In the genomic region with DNA sequence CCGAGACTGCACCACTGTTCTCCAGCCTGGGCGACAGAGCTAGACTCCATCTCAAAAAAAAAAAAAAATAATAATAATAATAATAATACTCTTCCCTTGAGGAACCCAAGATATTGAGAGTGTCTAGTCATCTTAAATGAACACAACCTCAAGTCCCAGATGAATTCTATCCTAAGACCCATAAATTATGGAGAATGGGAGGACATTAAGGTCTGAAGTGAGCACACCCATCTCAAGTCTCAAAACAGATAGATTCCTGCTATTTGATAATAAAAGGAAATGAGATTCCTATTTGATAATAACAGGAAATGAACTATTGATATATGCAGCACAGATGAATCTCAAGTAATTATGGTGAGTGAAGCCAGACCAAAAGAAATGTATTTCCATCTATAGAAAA, we compare ENCODE assay signal across 9 cellular contexts. TPM values are rescaled to one million over a fixed set of nuclear protein-coding genes. Genes with fewer than 3 reads are reported as not detected.
A peak's percentile ranks its signal among the peaks of the same experiment; 100 is the strongest.
DNase-seq lines count a peak whose midpoint lies in the region; TF ChIP-seq lines count a peak whose summit lies in the region.
"Had no signal": no experiment of that assay in that cellular context is flagged by ENCODE, and none has a peak within 500 bp of the region (broad histone marks: within the 10 kb centered on the region; RNA-seq: fewer than 3 reads in every experiment).

No MANE protein-coding gene starts in this region.

- H3K9me2 ChIP-seq in GM23248 (ENCODE audit: insufficient read depth), result no peaks in the 10 kb centered on the region

- H4K20me1 ChIP-seq in GM23248 (ENCODE audit: insufficient read depth), result peaks cover 9% of the 10 kb centered on the region; the same call in 1 of the 2 replicates

- H3K4me3 ChIP-seq in GM23248, result peak overlapping the region; percentile 35
- H3K4me3 ChIP-seq in endocrine pancreas (ENCODE audit: control insufficient read depth, insufficient read depth, low read length), result peak overlapping the region; percentile 38
- H3K4me3 ChIP-seq in skeletal muscle tissue (ENCODE audit: low read length in 3 of 3), result no peak overlapping the region
- H3K4me3 ChIP-seq: dorsolateral prefrontal cortex had no signal

- peaks cover 18% of the 10 kb centered on the region for H3K4me1 ChIP-seq in GM23248 (ENCODE audit: insufficient read depth)
- H3K4me1 ChIP-seq in endocrine pancreas (ENCODE audit: control insufficient read depth, insufficient read depth, low read length), result peaks cover 5% of the 10 kb centered on the region
- peaks cover 20 to 23% (median 21%) of the 10 kb centered on the region in 3 donors for H3K4me1 ChIP-seq in skeletal muscle tissue (ENCODE audit: control insufficient read depth in 3 of 3, insufficient read depth in 3 of 3, low read length in 3 of 3)

- H3K9ac ChIP-seq in GM23248, result peak overlapping the region; percentile 73
- no peak overlapping the region for H3K9ac ChIP-seq in endocrine pancreas (ENCODE audit: control insufficient read depth, insufficient read depth, low read length)
- H3K9ac ChIP-seq in skeletal muscle tissue (ENCODE audit: low read depth in 1 of 3, low read length in 3 of 3), result no peak overlapping the region

- H3K27me3 ChIP-seq in GM23248 (replicated peaks; ENCODE audit: insufficient read depth), result no peaks in the 10 kb centered on the region
- H3K27me3 ChIP-seq in endocrine pancreas (ENCODE audit: control insufficient read depth, insufficient read depth, low read length), result no peaks in the 10 kb centered on the region
- H3K27me3 ChIP-seq in skeletal muscle tissue (ENCODE audit: control insufficient read depth in 3 of 3, insufficient read depth in 3 of 3, low read length in 3 of 3), result no peaks in the 10 kb centered on the region
- H3K27me3 ChIP-seq: dorsolateral prefrontal cortex had no signal

- H3K27ac ChIP-seq in GM23248 (peak overlapping the region; percentile 90), RWPE1 (peak overlapping the region; percentile 56; the same call in 1 of the 2 replicates), skeletal muscle tissue (ENCODE audit: low read depth, low read length) (peak overlapping the region; percentile 57)

- DNase-seq in GM23248 (no peak), RWPE1 (ENCODE audit: low spot score) (no peak), D341Med (ENCODE audit: low spot score) (no peak), hepatic stellate cell (ENCODE audit: low spot score) (no peak), GM10266 (ENCODE audit: extremely low spot score) (no peak)
- DNase-seq: dorsolateral prefrontal cortex, occipital lobe had no signal

- H3K79me2 ChIP-seq in GM23248 (ENCODE audit: insufficient read depth), result peaks cover 97% of the 10 kb centered on the region

- TF ChIP-seq CTCF in RWPE1 (conservative IDR thresholded peaks at IDR 0.05; ENCODE audit: low read depth) (no peak), GM10266 (IDR thresholded peaks at IDR 0.05; ENCODE audit: control insufficient read depth, insufficient read depth, low read depth, missing control alignments) (no peak)

- in situ Hi-C loops in GM23248 (cut with MboI), result no loop called here

- no peak overlapping the region for H2AFZ ChIP-seq in GM23248

- H3F3A ChIP-seq in GM23248 (ENCODE audit: insufficient read depth), result peaks cover 24% of the 10 kb centered on the region

- H3K9me3 ChIP-seq in GM23248 (ENCODE audit: low read depth), result no peaks in the 10 kb centered on the region
- H3K9me3 ChIP-seq in endocrine pancreas (ENCODE audit: control insufficient read depth, low read length), result no peaks in the 10 kb centered on the region
- no peaks in the 10 kb centered on the region for H3K9me3 ChIP-seq in skeletal muscle tissue (ENCODE audit: control insufficient read depth in 3 of 3, low read length in 3 of 3)

- H3K36me3 ChIP-seq in GM23248 (ENCODE audit: low read depth) (no peaks in the 10 kb centered on the region), endocrine pancreas (ENCODE audit: control insufficient read depth, insufficient read depth, low read length) (no peaks in the 10 kb centered on the region), skeletal muscle tissue (ENCODE audit: control insufficient read depth in 3 of 3, insufficient read depth in 3 of 3, low read length in 3 of 3) (no peaks in the 10 kb centered on the region)

- H3K4me2 ChIP-seq in GM23248 (ENCODE audit: unreplicated experiment), result peak overlapping the region; percentile 78

- CTCF ChIA-PET in RWPE1 (lab: Yijun Ruan, JAX), result interaction anchor here (0.6 kb wide), 1 partner anchor 1647 kb away, joined by 3 read pairs; no protein-coding TSS in a partner anchor

- WGBS in GM23248 (ENCODE audit: low coverage in 1 of 2, low lambda C conversion rate in 2 of 2, missing lambda C conversion rate in 2 of 2), 2 experiments, result 96% methylated on average over 2 of the region's 2 CpGs; no CpG with 5 or more reads in 1 of the 2 experiments

- POLR2A ChIA-PET in RWPE1 (lab: Yijun Ruan, JAX; ENCODE audit: low non-redundant PET), result no interaction called here

RNA-seq across cellular contexts. Expression of gene MAPK1, which starts 51.5 kb away (rescaled TPM):
- 70.2 and 72.3 TPM in 2 replicates for total RNA-seq in GM23248 (2014; rRNA removed; shearing (Covaris generic))
- 76.0 and 83.6 TPM in 2 replicates for polyA plus RNA-seq in GM23248 (2016; fragmentation: Nextera tagmentation; extraction: Ambion mirVana)
- 38.6 TPM for total RNA-seq in skeletal muscle tissue

Comparison
In these comparisons a context has a peak if more than half of its experiments do, and no peak if none do; other contexts are left out.
1. H3K4me3 ChIP-seq: peak in GM23248 (single experiment) and endocrine pancreas (single experiment); none in skeletal muscle tissue (0 of 3).
2. Peak in every context shown above with its lines, with median percentiles within 50 percentile points of each other: H3K27ac ChIP-seq.